ENCODE assay signal across 1 cellular context in the genomic region with DNA sequence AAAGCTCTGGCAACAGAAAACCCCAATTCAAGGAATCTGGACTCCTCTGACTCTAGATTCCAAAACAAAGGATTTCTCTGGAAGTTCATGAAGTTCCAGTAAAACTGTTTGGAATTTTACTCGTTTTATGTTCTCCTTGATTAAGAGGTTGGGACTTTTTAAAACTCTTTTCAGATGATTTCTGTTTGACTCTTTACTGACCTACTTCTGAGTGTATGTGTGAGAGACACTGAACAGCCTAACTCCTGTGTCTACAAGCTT.
TF ChIP-seq lines count a peak whose summit lies in the region.

No MANE protein-coding gene starts in this region.

TF ChIP-seq in H1, 55 proteins besides CTCF, POLR2A, EP300 and RAD21 (continued from another document):
- no peak for TF ChIP-seq SUZ12 (IDR thresholded peaks at IDR 0.05; ENCODE audit: low read length)
- TF ChIP-seq EZH2 (IDR thresholded peaks at IDR 0.05; ENCODE audit: low read depth, low read length, severe bottlenecking): no peak
- TF ChIP-seq, protein P1, sequence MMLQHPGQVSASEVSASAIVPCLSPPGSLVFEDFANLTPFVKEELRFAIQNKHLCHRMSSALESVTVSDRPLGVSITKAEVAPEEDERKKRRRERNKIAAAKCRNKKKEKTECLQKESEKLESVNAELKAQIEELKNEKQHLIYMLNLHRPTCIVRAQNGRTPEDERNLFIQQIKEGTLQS (IDR thresholded peaks at IDR 0.05; ENCODE audit: insufficient read depth, low read depth, low read length): no peak
- TF ChIP-seq, protein P2, sequence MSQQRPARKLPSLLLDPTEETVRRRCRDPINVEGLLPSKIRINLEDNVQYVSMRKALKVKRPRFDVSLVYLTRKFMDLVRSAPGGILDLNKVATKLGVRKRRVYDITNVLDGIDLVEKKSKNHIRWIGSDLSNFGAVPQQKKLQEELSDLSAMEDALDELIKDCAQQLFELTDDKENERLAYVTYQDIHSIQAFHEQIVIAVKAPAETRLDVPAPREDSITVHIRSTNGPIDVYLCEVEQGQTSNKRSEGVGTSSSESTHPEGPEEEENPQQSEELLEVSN (IDR thresholded peaks at IDR 0.05): no peak
- TF ChIP-seq CTBP2 (IDR thresholded peaks at IDR 0.05; ENCODE audit: borderline replicate concordance, insufficient read depth, insufficient read length, low read length): no peak
- no peak for TF ChIP-seq SIN3A (conservative IDR thresholded peaks at IDR 0.05 in 1 of 2, IDR thresholded peaks at IDR 0.05 in 1 of 2; ENCODE audit: low read depth in 1 of 2, low read length in 2 of 2)
- TF ChIP-seq KDM5A (IDR thresholded peaks at IDR 0.05; ENCODE audit: low read length): no peak
- TF ChIP-seq FOSL1 (IDR thresholded peaks at IDR 0.05; ENCODE audit: insufficient read depth, low read depth, low read length): no peak
- no peak for TF ChIP-seq GTF2F1 (IDR thresholded peaks at IDR 0.05; ENCODE audit: borderline replicate concordance, low read depth, low read length)
- TF ChIP-seq KDM4A (IDR thresholded peaks at IDR 0.05; ENCODE audit: low read depth, low read length, severe bottlenecking): no peak
- no peak for TF ChIP-seq CHD1 (IDR thresholded peaks at IDR 0.05; ENCODE audit: low read depth, low read length)
- TF ChIP-seq CBX5 (IDR thresholded peaks at IDR 0.05; ENCODE audit: low read depth, low read length): no peak
